8 cellular contexts compared by ENCODE assay signal in the genomic region with DNA sequence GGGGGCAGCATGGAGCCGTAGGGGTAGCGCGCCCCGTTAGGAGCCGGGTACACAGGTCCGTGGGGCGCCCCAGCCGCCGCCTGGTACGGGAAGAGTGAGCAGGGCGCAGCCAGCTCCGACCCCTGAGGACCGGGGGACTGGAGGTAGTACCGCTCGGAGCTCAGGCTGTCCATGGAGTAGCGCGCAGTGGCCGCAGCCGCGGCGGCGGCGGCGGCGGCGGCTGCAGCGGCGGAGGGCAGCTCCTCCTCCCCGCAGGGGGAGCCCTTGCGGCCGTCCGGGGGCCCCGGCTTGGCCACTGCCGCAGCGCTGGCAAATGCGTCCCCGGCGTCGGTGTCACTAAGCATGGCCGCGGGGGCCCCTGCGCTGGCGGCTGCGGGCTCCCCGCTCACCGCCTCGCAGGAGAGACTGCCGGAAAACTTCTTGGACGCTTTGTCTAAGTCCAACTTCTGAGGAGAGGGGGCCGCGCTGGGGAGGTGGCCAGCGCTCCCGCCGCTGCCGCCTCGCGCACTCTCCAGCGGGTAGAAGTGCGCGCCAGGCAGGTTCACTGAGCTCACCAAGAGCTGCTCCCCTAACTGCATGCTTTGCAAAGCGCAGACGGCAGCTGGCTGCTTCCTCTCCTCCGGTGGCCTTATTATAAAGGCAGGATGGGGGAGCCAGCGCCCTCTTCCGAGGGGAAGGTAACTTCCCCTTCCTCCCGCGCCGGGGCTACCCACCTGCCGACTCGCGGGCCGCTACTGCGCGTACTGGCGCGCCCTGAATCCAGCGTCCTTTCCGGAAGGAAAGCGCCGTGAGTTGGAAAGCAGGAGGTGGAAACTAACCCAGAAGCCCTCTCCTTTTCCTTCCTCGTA. TPM values are rescaled to one million over a fixed set of nuclear protein-coding genes. Genes with fewer than 3 reads are reported as not detected.
DNase-seq lines count a peak whose midpoint lies in the region; ATAC-seq and TF ChIP-seq lines count a peak whose summit lies in the region.

A gene (minus strand): TSS at position 607 of the 848 bp plus-strand sequence. CDS start 29 bp downstream, at position 578.

- no peaks in the 10 kb centered on the region for H4K20me1 ChIP-seq in DOHH2 (ENCODE audit: control insufficient read depth, insufficient read depth, low read depth, low read length)
- no peaks in the 10 kb centered on the region for H4K20me1 ChIP-seq in SK-N-SH (ENCODE audit: insufficient read depth)

- no peaks in the 10 kb centered on the region for H3F3A ChIP-seq in DOHH2 (ENCODE audit: control insufficient read depth, insufficient read depth)
- H3F3A ChIP-seq in SK-N-SH (replicated peaks; ENCODE audit: insufficient read depth) = no peaks in the 10 kb centered on the region

- no peak within 1 kb of the TSS for H2AFZ ChIP-seq in SK-N-SH (ENCODE audit: low read depth)

- 0% methylated on average over 18 of the region's 81 CpGs for WGBS in SK-N-SH (ENCODE audit: low lambda C conversion rate)
- no CpG with 5 or more reads among the region's 81 CpGs for WGBS in iPS DF 6.9 (ENCODE audit: insufficient coverage, insufficient read length)

- no peaks in the 10 kb centered on the region for H3K9me3 Mint-ChIP-seq in activated naive CD4-positive, alpha-beta T cell treated with anti-CD3 and anti-CD28 coated beads, Interleukin-2, amount 50 U/mL, for 72 hours

- H3K4me1 ChIP-seq in DOHH2 (ENCODE audit: control insufficient read depth, low read length) = 0 out of 2 replicates have a peak, but pooled peaks cover 2% of the 10 kb centered on the region
- H3K4me1 ChIP-seq in SK-N-SH (ENCODE audit: control insufficient read depth in 1 of 2, insufficient read depth in 2 of 2, low read depth in 1 of 2, low read length in 1 of 2) = peaks cover 0 to 4% of the 10 kb centered on the region in 2 experiments; a peak in 1 of 4 replicates
- peaks cover 3% of the 10 kb centered on the region for H3K4me1 ChIP-seq in iPS DF 6.9 (ENCODE audit: control insufficient read depth, insufficient read depth, low read length)

- DNase-seq in SK-N-SH = peak; percentile 72
- DNase-seq in activated naive CD4-positive, alpha-beta T cell treated with anti-CD3 and anti-CD28 coated beads, Interleukin-2, amount 50 U/mL, for 72 hours (ENCODE audit: low spot score in 2 of 2) = peak; percentile 62 to 74
- no peak for DNase-seq in iPS DF 6.9 (ENCODE audit: low read depth, low spot score)
- DNase-seq in stimulated activated CD4-positive, alpha-beta T cell treated with anti-CD3 and anti-CD28 coated beads, Interleukin-15, amount 100 ng/mL, for 24 hours = peak; percentile 77
- DNase-seq in SHP77 (lab: John Stamatoyannopoulos, UW) = no peak

- no peaks in the 10 kb centered on the region for H3K9me2 ChIP-seq in DOHH2 (replicated peaks; ENCODE audit: control insufficient read depth, low read length)
- H3K9me2 ChIP-seq in SK-N-SH = no peaks in the 10 kb centered on the region

- H3K36me3 ChIP-seq in DOHH2 (ENCODE audit: control insufficient read depth, low read length) (no peaks in the 10 kb centered on the region), SK-N-SH (replicated peaks in 1 of 2; ENCODE audit: control insufficient read depth in 1 of 2, insufficient read depth in 2 of 2, low read length in 1 of 2) (no peaks in the 10 kb centered on the region), iPS DF 6.9 (ENCODE audit: control insufficient read depth, insufficient read depth, low read length) (no peaks in the 10 kb centered on the region)

- TF ChIP-seq CTCF in DOHH2 (IDR thresholded peaks at IDR 0.05; ENCODE audit: low read depth, low read length, poor library complexity, severe bottlenecking) (peak; percentile 39), SK-N-SH (IDR thresholded peaks at IDR 0.05) (peak; percentile 36)

- peak; percentile 23; the same call in 1 of the 2 replicates for TF ChIP-seq RAD21 in Ishikawa (IDR thresholded peaks at IDR 0.05; ENCODE audit: low read depth)
- no peak for TF ChIP-seq RAD21 in SK-N-SH (IDR thresholded peaks at IDR 0.05; ENCODE audit: low read length)

- no peak within 1 kb of the TSS for H3K9ac ChIP-seq in SK-N-SH

- H3K9me3 ChIP-seq in DOHH2 (ENCODE audit: control insufficient read depth, insufficient read depth, low read length) (no peaks in the 10 kb centered on the region), SK-N-SH (no peaks in the 10 kb centered on the region), iPS DF 6.9 (ENCODE audit: control insufficient read depth, insufficient read depth, low read length) (no peaks in the 10 kb centered on the region)

- H3K27me3 ChIP-seq in DOHH2 (ENCODE audit: control insufficient read depth, low read length) = peaks cover 29% of the 10 kb centered on the region
- peaks cover 88% of the 10 kb centered on the region for H3K27me3 ChIP-seq in SK-N-SH (ENCODE audit: insufficient read depth)
- peaks cover 76% of the 10 kb centered on the region for H3K27me3 ChIP-seq in iPS DF 6.9 (ENCODE audit: control insufficient read depth, insufficient read depth, low read length)

- peak; percentile 66 for ATAC-seq in GM21529 (IDR thresholded peaks at IDR 0.05; ENCODE audit: unreplicated experiment)
- ATAC-seq in activated naive CD4-positive, alpha-beta T cell treated with anti-CD3 and anti-CD28 coated beads, Interleukin-2, amount 50 U/mL, for 72 hours = peak; percentile 66 to 79

- POLR2A ChIA-PET in SK-N-SH (lab: Yijun Ruan, JAX) = no interaction called here

- peaks cover 0 to 14% of the 10 kb centered on the region in 2 donors for H3K36me3 Mint-ChIP-seq in activated naive CD4-positive, alpha-beta T cell treated with anti-CD3 and anti-CD28 coated beads, Interleukin-2, amount 50 U/mL, for 72 hours

- peak within 1 kb of the TSS; percentile 66 for H3K4me2 ChIP-seq in DOHH2 (ENCODE audit: low read length)
- H3K4me2 ChIP-seq in SK-N-SH = peak within 1 kb of the TSS; percentile 68

- CTCF ChIA-PET in SK-N-SH (lab: Yijun Ruan, JAX) = interaction anchor here (0.6 to 6.1 kb wide), 6 partner anchors 9 to 609 kb away, joined by 3 to 60 read pairs (median 4); no protein-coding TSS in a partner anchor

- no peak within 1 kb of the TSS for H3K27ac ChIP-seq in DOHH2 (ENCODE audit: low read depth, low read length)
- H3K27ac ChIP-seq in SK-N-SH (ENCODE audit: low read depth in 2 of 2, low read length in 1 of 2) = no peak within 1 kb of the TSS
- H3K27ac ChIP-seq in iPS DF 6.9 (ENCODE audit: low read length) = no peak within 1 kb of the TSS

- H3K27ac Mint-ChIP-seq in activated naive CD4-positive, alpha-beta T cell treated with anti-CD3 and anti-CD28 coated beads, Interleukin-2, amount 50 U/mL, for 72 hours = no peak within 1 kb of the TSS

- H3K79me2 ChIP-seq in DOHH2 (ENCODE audit: control insufficient read depth, low read length) (no peaks in the 10 kb centered on the region), SK-N-SH (ENCODE audit: insufficient read depth) (no peaks in the 10 kb centered on the region)

- TF ChIP-seq EP300 in Ishikawa (IDR thresholded peaks at IDR 0.05; ENCODE audit: borderline replicate concordance) (no peak), SK-N-SH (IDR thresholded peaks at IDR 0.05; ENCODE audit: borderline replicate concordance in 1 of 2, low read depth in 1 of 2, low read length in 1 of 2) (no peak)

- H3K4me3 ChIP-seq in DOHH2 (ENCODE audit: low read length) (peak within 1 kb of the TSS; percentile 76), SK-N-SH (ENCODE audit: low read depth in 2 of 2, low read length in 1 of 2) (peak within 1 kb of the TSS; percentile 22 to 44; a peak in 3 of 4 replicates), iPS DF 6.9 (ENCODE audit: low read length) (peak within 1 kb of the TSS; percentile 53; the same call in 1 of the 2 replicates)

TF ChIP-seq in Ishikawa, 13 proteins besides CTCF, POLR2A, EP300 and RAD21 (continues in another document):
- TF ChIP-seq NFIC (IDR thresholded peaks at IDR 0.05) (no peak), TCF12 (IDR thresholded peaks at IDR 0.05; ENCODE audit: low read depth) (peak; percentile 29; the same call in 1 of the 2 replicates), ZBTB7A (IDR thresholded peaks at IDR 0.05; ENCODE audit: low read depth) (no peak), CREB1 (IDR thresholded peaks at IDR 0.05; ENCODE audit: low read depth) (no peak), EGR1 (IDR thresholded peaks at IDR 0.05) (no peak), TEAD4 (IDR thresholded peaks at IDR 0.05) (no peak)
- TF ChIP-seq, protein P1, sequence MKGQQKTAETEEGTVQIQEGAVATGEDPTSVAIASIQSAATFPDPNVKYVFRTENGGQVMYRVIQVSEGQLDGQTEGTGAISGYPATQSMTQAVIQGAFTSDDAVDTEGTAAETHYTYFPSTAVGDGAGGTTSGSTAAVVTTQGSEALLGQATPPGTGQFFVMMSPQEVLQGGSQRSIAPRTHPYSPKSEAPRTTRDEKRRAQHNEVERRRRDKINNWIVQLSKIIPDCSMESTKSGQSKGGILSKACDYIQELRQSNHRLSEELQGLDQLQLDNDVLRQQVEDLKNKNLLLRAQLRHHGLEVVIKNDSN (IDR thresholded peaks at IDR 0.05) = no peak
- TF ChIP-seq, protein P2, sequence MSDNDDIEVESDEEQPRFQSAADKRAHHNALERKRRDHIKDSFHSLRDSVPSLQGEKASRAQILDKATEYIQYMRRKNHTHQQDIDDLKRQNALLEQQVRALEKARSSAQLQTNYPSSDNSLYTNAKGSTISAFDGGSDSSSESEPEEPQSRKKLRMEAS (IDR thresholded peaks at IDR 0.05) = peak; percentile 43; the same call in 1 of the 2 replicates

TF ChIP-seq in SK-N-SH, 30 proteins besides CTCF, POLR2A, EP300 and RAD21 (continues in another document):
- TF ChIP-seq YY1 (IDR thresholded peaks at IDR 0.05; ENCODE audit: low read depth) = no peak
- TF ChIP-seq RFX5 (IDR thresholded peaks at IDR 0.05; ENCODE audit: low read length) = no peak
- no peak for TF ChIP-seq POLR2AphosphoS5 (IDR thresholded peaks at IDR 0.05; ENCODE audit: low read depth, low read length)
- TF ChIP-seq, protein P3, sequence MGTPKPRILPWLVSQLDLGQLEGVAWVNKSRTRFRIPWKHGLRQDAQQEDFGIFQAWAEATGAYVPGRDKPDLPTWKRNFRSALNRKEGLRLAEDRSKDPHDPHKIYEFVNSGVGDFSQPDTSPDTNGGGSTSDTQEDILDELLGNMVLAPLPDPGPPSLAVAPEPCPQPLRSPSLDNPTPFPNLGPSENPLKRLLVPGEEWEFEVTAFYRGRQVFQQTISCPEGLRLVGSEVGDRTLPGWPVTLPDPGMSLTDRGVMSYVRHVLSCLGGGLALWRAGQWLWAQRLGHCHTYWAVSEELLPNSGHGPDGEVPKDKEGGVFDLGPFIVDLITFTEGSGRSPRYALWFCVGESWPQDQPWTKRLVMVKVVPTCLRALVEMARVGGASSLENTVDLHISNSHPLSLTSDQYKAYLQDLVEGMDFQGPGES (IDR thresholded peaks at IDR 0.05; ENCODE audit: low read depth, low read length) = no peak

RNA-seq across cellular contexts. Expression of the gene that starts here (rescaled TPM):
- polyA plus RNA-seq in SK-N-SH (2012; rRNA removed) = not detected in 2 replicates
- not detected in 2 replicates for polyA plus RNA-seq in SK-N-SH (2012; cell fraction: cytosol; rRNA removed)
- not detected in 2 replicates for polyA plus RNA-seq in SK-N-SH (2012; cell fraction: nucleus; rRNA removed)
- 1 to 10 TPM in 1 of 2 donors, under 1 TPM in 1; 0.29 to 1.7 TPM for total RNA-seq in activated naive CD4-positive, alpha-beta T cell treated with anti-CD3 and anti-CD28 coated beads, Interleukin-2, amount 50 U/mL, for 72 hours

Comparison
In these comparisons a context has a peak if more than half of its experiments do, and no peak if none do; other contexts are left out.
1. Peak in DNase-seq, H3K4me3 ChIP-seq and H3K4me2 ChIP-seq in SK-N-SH; RNA of the gene not detected or under 1 TPM.
2. DNase-seq: peak in activated naive CD4-positive, alpha-beta T cell treated with anti-CD3 and anti-CD28 coated beads, Interleukin-2, amount 50 U/mL, for 72 hours (2 of 2) and stimulated activated CD4-positive, alpha-beta T cell treated with anti-CD3 and anti-CD28 coated beads, Interleukin-15, amount 100 ng/mL, for 24 hours (single experiment); none in iPS DF 6.9 (single experiment) and SHP77 (0 of 2).
3. Peak in every context shown above with its lines, with median percentiles within 50 percentile points of each other: H3K4me3 ChIP-seq.